ENCODE assay signal across 7 cellular contexts in genomic region chr11:73072935-73073481, GRCh38.
DNase-seq lines count a peak whose midpoint lies in the region; ATAC-seq and TF ChIP-seq lines count a peak whose summit lies in the region.

No MANE protein-coding gene starts in this region.

- peak overlapping the region; percentile 43 for H3K4me3 ChIP-seq in GM12865 (ENCODE audit: low read depth, low read length)

- peak overlapping the region; percentile 19 to 68 (median 65) for H3K27ac Mint-ChIP-seq in nephron

- peaks cover 14% of the 10 kb centered on the region for H3K4me1 Mint-ChIP-seq in nephron

- DNase-seq in GM12865 (ENCODE audit: low read depth) = peak; percentile 77
- DNase-seq in NCI-H2196 (lab: John Stamatoyannopoulos, UW; ENCODE audit: unreplicated experiment) = peak; percentile 36
- DNase-seq in dermis blood vessel endothelial cell = peak; percentile 52
- no peak for DNase-seq in NCI-H226
- no peak for DNase-seq in iPS-NIHi7 (ENCODE audit: extremely low spot score)

- no peak overlapping the region for H3K4me3 Mint-ChIP-seq in nephron

- TF ChIP-seq CTCF in GM12865 (IDR thresholded peaks at IDR 0.05; ENCODE audit: insufficient read depth, low read depth, low read length, missing control alignments) (no peak), nephron (IDR thresholded peaks at IDR 0.05; ENCODE audit: unreplicated experiment in 3 of 3) (no peak)

- H3K36me3 Mint-ChIP-seq in nephron (ENCODE audit: low read depth) = peaks cover 26% of the 10 kb centered on the region

- no peaks in the 10 kb centered on the region for H3K27me3 Mint-ChIP-seq in nephron (ENCODE audit: low read depth)

- peaks cover 11% of the 10 kb centered on the region for H3K9me3 Mint-ChIP-seq in nephron

- peak; percentile 70 for ATAC-seq in GM21619 (IDR thresholded peaks at IDR 0.05; ENCODE audit: unreplicated experiment)

Comparison
In these comparisons a context has a peak if more than half of its experiments do, and no peak if none do; other contexts are left out.
1. DNase-seq: peak in GM12865 (single experiment), NCI-H2196 (single experiment) and dermis blood vessel endothelial cell (single experiment); none in NCI-H226 (single experiment) and iPS-NIHi7 (single experiment).